Comparison of ENCODE assay signal across 14 cellular contexts in genomic region chr13:99231726-99232125, GRCh38. TPM values are rescaled to one million over a fixed set of nuclear protein-coding genes. Genes with fewer than 3 reads are reported as not detected.
DNase-seq lines count a peak whose midpoint lies in the region; ATAC-seq and FAIRE-seq lines count a peak whose summit lies in the region.
"Had no signal": no experiment of that assay in that cellular context is flagged by ENCODE, and none has a peak within 500 bp of the region (broad histone marks: within the 10 kb centered on the region; RNA-seq: fewer than 3 reads in every experiment).

No MANE protein-coding gene starts in this region.

- peaks cover 3 to 15% of the 10 kb centered on the region in 2 donors for H3K4me1 ChIP-seq in small intestine (ENCODE audit: control insufficient read depth in 2 of 2, insufficient read depth in 1 of 2, low read depth in 1 of 2, low read length in 1 of 2)

- H3K9me3 Mint-ChIP-seq in activated naive CD4-positive, alpha-beta T cell treated with anti-CD3 and anti-CD28 coated beads for 36 hours: no peaks in the 10 kb centered on the region
- no peaks in the 10 kb centered on the region for H3K9me3 Mint-ChIP-seq in activated CD8-positive, alpha-beta T cell treated with anti-CD3 and anti-CD28 coated beads, Interleukin-2, amount 10 ng/mL, durations not matched to agents 7 days and 5 days (ENCODE audit: insufficient read depth)
- H3K9me3 Mint-ChIP-seq: activated naive CD8-positive, alpha-beta T cell treated with anti-CD3 and anti-CD28 coated beads, Interleukin-2, amount 10 ng/mL, durations not matched to agents 7 days and 5 days; endodermal cell; T-helper 1 cell treated with Interleukin-12 subunit alpha and Interleukin-12 subunit beta and Interleukin-4 antibody, amounts not matched to agents 30 μg/mL and 1 μg/mL, for 36 hours had no signal

- no peak overlapping the region for H3K4me3 ChIP-seq in small intestine (ENCODE audit: low read depth in 1 of 2, low read length in 2 of 2)

- no peaks in the 10 kb centered on the region for H3K27me3 Mint-ChIP-seq in activated naive CD4-positive, alpha-beta T cell treated with anti-CD3 and anti-CD28 coated beads for 36 hours (ENCODE audit: low read depth)
- H3K27me3 Mint-ChIP-seq in activated CD8-positive, alpha-beta T cell treated with anti-CD3 and anti-CD28 coated beads, Interleukin-2, amount 10 ng/mL, durations not matched to agents 7 days and 5 days (ENCODE audit: low read depth): no peaks in the 10 kb centered on the region
- H3K27me3 Mint-ChIP-seq: activated naive CD8-positive, alpha-beta T cell treated with anti-CD3 and anti-CD28 coated beads, Interleukin-2, amount 10 ng/mL, durations not matched to agents 7 days and 5 days had no signal

- POLR2A ChIA-PET in activated CD8-positive, alpha-beta T cell treated with anti-CD3 and anti-CD28 coated beads, Interleukin-2, amount 10 ng/mL, durations not matched to agents 7 days and 5 days (lab: Charles Lee): interaction anchor here (1.5 to 6.3 kb wide), 2 partner anchors 24 to 31 kb away, joined by 8 to 31 read pairs; partner anchors contain the start of gene UBAC2

- intact Hi-C loops in activated naive CD4-positive, alpha-beta T cell treated with anti-CD3 and anti-CD28 coated beads for 36 hours (cut with micrococcal nuclease): no loop called here

- H3K27ac Mint-ChIP-seq in activated naive CD4-positive, alpha-beta T cell treated with anti-CD3 and anti-CD28 coated beads for 36 hours: peak overlapping the region; percentile 32
- peak overlapping the region; percentile 13 for H3K27ac Mint-ChIP-seq in activated CD8-positive, alpha-beta T cell treated with anti-CD3 and anti-CD28 coated beads, Interleukin-2, amount 10 ng/mL, durations not matched to agents 7 days and 5 days
- H3K27ac Mint-ChIP-seq: endodermal cell; T-helper 1 cell treated with Interleukin-12 subunit alpha and Interleukin-12 subunit beta and Interleukin-4 antibody, amounts not matched to agents 30 μg/mL and 1 μg/mL, for 36 hours had no signal

- H3K36me3 Mint-ChIP-seq in activated naive CD4-positive, alpha-beta T cell treated with anti-CD3 and anti-CD28 coated beads for 36 hours (ENCODE audit: low read depth): peaks cover 3% of the 10 kb centered on the region
- H3K36me3 Mint-ChIP-seq in activated CD8-positive, alpha-beta T cell treated with anti-CD3 and anti-CD28 coated beads, Interleukin-2, amount 10 ng/mL, durations not matched to agents 7 days and 5 days (ENCODE audit: low read depth): peaks cover 35% of the 10 kb centered on the region

- FAIRE-seq in small intestine (lab: Jason Lieb, UNC): no peak

- CTCF ChIA-PET in activated naive CD4-positive, alpha-beta T cell treated with anti-CD3 and anti-CD28 coated beads for 36 hours (lab: Charles Lee): interaction anchor here (0.7 to 2.1 kb wide), 12 partner anchors 13 to 205 kb away, joined by 3 to 7 read pairs (median 4); no protein-coding TSS in a partner anchor
- CTCF ChIA-PET in activated CD8-positive, alpha-beta T cell treated with anti-CD3 and anti-CD28 coated beads, Interleukin-2, amount 10 ng/mL, durations not matched to agents 7 days and 5 days (lab: Charles Lee): interaction anchor here (0.9 to 2.4 kb wide), 11 partner anchors 12 to 56 kb away, joined by 3 to 9 read pairs (median 4); partner anchors contain the start of genes GPR18 and UBAC2

- H3K4me1 Mint-ChIP-seq in activated naive CD4-positive, alpha-beta T cell treated with anti-CD3 and anti-CD28 coated beads for 36 hours (ENCODE audit: low read depth): peaks cover 75% of the 10 kb centered on the region
- peaks cover 56% of the 10 kb centered on the region for H3K4me1 Mint-ChIP-seq in activated CD8-positive, alpha-beta T cell treated with anti-CD3 and anti-CD28 coated beads, Interleukin-2, amount 10 ng/mL, durations not matched to agents 7 days and 5 days (ENCODE audit: low read depth)

- H3K9me3 ChIP-seq in small intestine (ENCODE audit: control insufficient read depth, low read depth): no peaks in the 10 kb centered on the region

- 41 to 67% (median 66%) methylated on average over 1 of the region's 1 CpG for WGBS in small intestine, 3 donors

- no peak for DNase-seq in activated naive CD4-positive, alpha-beta T cell treated with anti-CD3 and anti-CD28 coated beads for 36 hours
- DNase-seq in activated naive CD4-positive, alpha-beta T cell (lab: John Stamatoyannopoulos, UW): no peak
- DNase-seq in KG1 (lab: John Stamatoyannopoulos, UW) (peak; percentile 30), DMS79 (lab: John Stamatoyannopoulos, UW) (no peak), small intestine (no peak)
- no peak for DNase-seq in activated CD8-positive, alpha-beta T cell treated with anti-CD3 and anti-CD28 coated beads, Interleukin-2, amount 10 ng/mL, durations not matched to agents 7 days and 5 days
- no peak for DNase-seq in stimulated activated naive CD8-positive, alpha-beta T cell treated with anti-CD3 and anti-CD28 coated beads, Interleukin-15, Interleukin-2, amounts not matched to agents 100 U/mL and 50 U/mL, for 24 hours
- DNase-seq: activated naive CD8-positive, alpha-beta T cell treated with anti-CD3 and anti-CD28 coated beads, Interleukin-2, amount 10 ng/mL, durations not matched to agents 7 days and 5 days; endodermal cell; NCI-H2227 treated with DMSO at 0.1 percent for 48 hours had no signal

- H3K36me3 ChIP-seq in small intestine (ENCODE audit: control insufficient read depth in 2 of 2, insufficient read depth in 2 of 2, low read length in 2 of 2): peaks cover 0 to 2% of the 10 kb centered on the region in 2 donors

- H3K4me3 Mint-ChIP-seq in activated naive CD4-positive, alpha-beta T cell treated with anti-CD3 and anti-CD28 coated beads for 36 hours: no peak overlapping the region
- H3K4me3 Mint-ChIP-seq in activated CD8-positive, alpha-beta T cell treated with anti-CD3 and anti-CD28 coated beads, Interleukin-2, amount 10 ng/mL, durations not matched to agents 7 days and 5 days: no peak overlapping the region
- H3K4me3 Mint-ChIP-seq: activated naive CD8-positive, alpha-beta T cell treated with anti-CD3 and anti-CD28 coated beads, Interleukin-2, amount 10 ng/mL, durations not matched to agents 7 days and 5 days; endodermal cell; T-helper 1 cell treated with Interleukin-12 subunit alpha and Interleukin-12 subunit beta and Interleukin-4 antibody, amounts not matched to agents 30 μg/mL and 1 μg/mL, for 36 hours had no signal

- peak overlapping the region in 1 of 2 donors; percentile 32 for H3K27ac ChIP-seq in small intestine (ENCODE audit: low read depth in 1 of 2, low read length in 1 of 2)

- no peaks in the 10 kb centered on the region for H3K27me3 ChIP-seq in small intestine (ENCODE audit: control insufficient read depth in 2 of 2, insufficient read depth in 2 of 2, low read length in 2 of 2)

- no peak for ATAC-seq in activated CD8-positive, alpha-beta T cell treated with anti-CD3 and anti-CD28 coated beads, Interleukin-2, amount 10 ng/mL, durations not matched to agents 7 days and 5 days
- peak; percentile 17 for ATAC-seq in stimulated activated naive CD8-positive, alpha-beta T cell treated with anti-CD3 and anti-CD28 coated beads, Interleukin-15, Interleukin-2, amounts not matched to agents 100 U/mL and 50 U/mL, for 24 hours
- no peak for ATAC-seq in HG02678 (IDR thresholded peaks at IDR 0.05; ENCODE audit: unreplicated experiment)

RNA-seq across cellular contexts. Expression of gene GPR18, which starts 26.5 kb away (rescaled TPM):
- total RNA-seq in activated naive CD4-positive, alpha-beta T cell treated with anti-CD3 and anti-CD28 coated beads for 36 hours: 1 to 10 TPM; 2.4 TPM
- total RNA-seq in activated CD8-positive, alpha-beta T cell treated with anti-CD3 and anti-CD28 coated beads, Interleukin-2, amount 10 ng/mL, durations not matched to agents 7 days and 5 days: 10 to 100 TPM; 16.2 to 16.6 TPM
- polyA plus RNA-seq in small intestine: under 1 TPM in 2 of 3 donors, not detected in 1; 0.54 to 0.66 TPM
- total RNA-seq: endodermal cell had no signal
- polyA plus RNA-seq: AG04450, urinary bladder had no signal

RNA-seq across cellular contexts. Expression of gene UBAC2, which starts 31.1 kb away (rescaled TPM):
- 10 to 100 TPM; 43.4 to 44.9 TPM for total RNA-seq in activated naive CD4-positive, alpha-beta T cell treated with anti-CD3 and anti-CD28 coated beads for 36 hours
- 10 to 100 TPM; 67.4 to 71.2 TPM for total RNA-seq in activated CD8-positive, alpha-beta T cell treated with anti-CD3 and anti-CD28 coated beads, Interleukin-2, amount 10 ng/mL, durations not matched to agents 7 days and 5 days
- 10 to 100 TPM; 56.2 to 83.1 (median 68.9) TPM for polyA plus RNA-seq in small intestine

Comparison
In these comparisons a context has a peak if more than half of its experiments do, and no peak if none do; other contexts are left out.
1. RNA of gene GPR18, which starts 26.5 kb away (total RNA-seq): 16.2 to 16.6 TPM in activated CD8-positive, alpha-beta T cell treated with anti-CD3 and anti-CD28 coated beads, Interleukin-2, amount 10 ng/mL, durations not matched to agents 7 days and 5 days; 2.4 TPM in activated naive CD4-positive, alpha-beta T cell treated with anti-CD3 and anti-CD28 coated beads for 36 hours; every median in the first group is over 4 times any median in the second.